25 cellular contexts compared by ENCODE assay signal in the genomic region with DNA sequence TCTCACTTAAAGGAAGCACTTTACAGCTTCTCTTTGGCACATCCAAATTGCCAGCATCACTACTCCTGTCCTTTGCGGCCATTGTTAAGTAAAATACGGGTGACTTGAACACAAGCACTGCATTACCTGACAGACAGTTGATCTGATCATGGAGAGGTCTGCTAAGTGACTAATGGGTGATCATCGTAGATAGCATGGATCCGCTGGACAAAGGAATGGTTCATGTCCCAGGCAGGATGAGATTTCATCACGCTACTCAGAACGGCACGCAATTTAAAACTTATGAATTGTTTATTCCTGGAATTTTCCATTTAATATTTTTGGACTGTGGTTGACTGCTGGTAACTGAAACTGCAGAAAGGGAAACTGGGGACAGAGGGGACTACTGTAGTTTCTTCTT.
"Had no signal": no experiment of that assay in that cellular context is flagged by ENCODE, and none has a peak within 500 bp of the region (broad histone marks: within the 10 kb centered on the region; RNA-seq: fewer than 3 reads in every experiment).

No MANE protein-coding gene starts in this region.

- H3K4me2 ChIP-seq: smooth muscle cell had no signal

- H3K9ac ChIP-seq: parathyroid adenoma had no signal

- H3K27me3 ChIP-seq: left lung, neutrophil, right atrium auricular region, right lobe of liver, transverse colon, upper lobe of right lung had no signal

- H3K4me1 ChIP-seq: left lung, lower lobe of right lung, parathyroid adenoma, psoas muscle, right atrium auricular region, right lobe of liver, transverse colon, upper lobe of right lung had no signal

- H3K36me3 ChIP-seq: right atrium auricular region had no signal

- H3K27ac ChIP-seq: lower lobe of right lung, neutrophil, parathyroid adenoma, psoas muscle, right atrium auricular region, right lobe of liver, transverse colon, upper lobe of right lung had no signal

- H3K79me2 ChIP-seq: parathyroid adenoma had no signal

- H3K4me3 ChIP-seq: left lung, lower lobe of right lung, psoas muscle, right atrium auricular region, right lobe of liver, smooth muscle cell, transverse colon, upper lobe of right lung had no signal

- ATAC-seq: left colon; left lung; lower lobe of right lung; naive thymus-derived CD8-positive, alpha-beta T cell; psoas muscle; right lobe of liver; stimulated activated memory B cell treated with anti-CD40 and anti-IgM and Interleukin-4, amounts not matched to agents 10 μg/mL and 1 μg/mL and 100 μg/mL, for 72 hours; stimulated activated naive CD8-positive, alpha-beta T cell treated with anti-CD3 and anti-CD28 coated beads, Interleukin-15, amount 100 ng/mL, for 72 hours; upper lobe of right lung had no signal

- H3K9me3 ChIP-seq: left lung, lower lobe of right lung, neutrophil, psoas muscle, right atrium auricular region, right lobe of liver, transverse colon, upper lobe of right lung had no signal

- H2AFZ ChIP-seq: parathyroid adenoma had no signal

- DNase-seq: hippocampal formation; kidney; left colon; left lung; lower lobe of right lung; mammary epithelial cell; mesenchymal stem cell; naive thymus-derived CD8-positive, alpha-beta T cell; occipital lobe; psoas muscle; right lobe of liver; stimulated activated CD4-positive, alpha-beta T cell treated with anti-CD3 and anti-CD28 coated beads, Interleukin-1b, Interleukin-23, amount 100 ng/mL, for 48 hours; stimulated activated CD4-positive, alpha-beta T cell treated with anti-CD3 and anti-CD28 coated beads, Interleukin-2, amount 100 ng/mL, for 48 hours; stimulated activated CD4-positive, alpha-beta T cell treated with anti-CD3 and anti-CD28 coated beads, Interleukin-4, amount 100 ng/mL, for 4 hours; stimulated activated CD8-positive, alpha-beta memory T cell treated with anti-CD3 and anti-CD28 coated beads, Interleukin-4, amount 100 ng/mL, for 48 hours; stimulated activated naive CD4-positive, alpha-beta T cell treated with Interleukin-2 at 50 U/mL for 16 hours; stimulated activated naive CD8-positive, alpha-beta T cell treated with anti-CD3 and anti-CD28 coated beads, Interleukin-15, amount 100 ng/mL, for 72 hours; substantia nigra; transverse colon; upper lobe of right lung had no signal
